18 cellular contexts compared by ENCODE assay signal in genomic region chr13:99973786-99974185, GRCh38. TPM values are rescaled to one million over a fixed set of nuclear protein-coding genes. Genes with fewer than 3 reads are reported as not detected.
DNase-seq lines count a peak whose midpoint lies in the region; ATAC-seq and TF ChIP-seq lines count a peak whose summit lies in the region.
"Had no signal": no experiment of that assay in that cellular context is flagged by ENCODE, and none has a peak within 500 bp of the region (broad histone marks: within the 10 kb centered on the region; RNA-seq: fewer than 3 reads in every experiment).

No MANE protein-coding gene starts in this region.

- no peak overlapping the region for H2AK5ac ChIP-seq in H9 (ENCODE audit: insufficient read length, low read length)

- no peak for DNase-seq in activated T-cell treated with anti-CD3 and anti-CD28 coated beads, Interleukin-2, amount 50 U/mL, for 72 hours
- DNase-seq in activated T-cell treated with anti-CD3 and anti-CD28 coated beads, Interleukin-2, amount 50 U/mL, for 48 hours: no peak
- DNase-seq in H9 (no peak), WTC11 (ENCODE audit: low spot score) (no peak), neural progenitor cell (ENCODE audit: low spot score) (no peak), transverse colon (no peak), D341Med (ENCODE audit: low spot score) (no peak)
- no peak for DNase-seq in stimulated activated CD4-positive, alpha-beta T cell treated with anti-CD3 and anti-CD28 coated beads, Interleukin-2, amount 100 ng/mL, for 48 hours
- DNase-seq: DMS153; MV-4-11; NCI-H1417; NCI-H187 treated with DMSO at 0.1 percent for 48 hours; NK-92 treated with Interleukin-12 subunit alpha and Interleukin-12 subunit beta, amount 100 ng/mL, for 24 hours; SHP77 treated with DMSO at 0.1 percent for 48 hours had no signal

- H4K20me1 ChIP-seq in H9 (ENCODE audit: control insufficient read depth, insufficient read depth, insufficient read length) (no peaks in the 10 kb centered on the region), neural progenitor cell (ENCODE audit: low read depth) (peaks cover 86% of the 10 kb centered on the region)

- in situ Hi-C loops in transverse colon (cut with MboI; ENCODE audit: low pct_ligation_motif_present in 1 of 4, low pct_unique_long_range_greater_than_20kb in 1 of 4, low sequenced_read_pairs in 3 of 4): no loop called here

- H3K9me3 Mint-ChIP-seq in activated T-cell treated with anti-CD3 and anti-CD28 coated beads, Interleukin-2, amount 50 U/mL, for 72 hours: no peaks in the 10 kb centered on the region
- H3K9me3 Mint-ChIP-seq in H9 (peaks cover 7% of the 10 kb centered on the region in 2 experiments; a peak in 4 of 5 replicates), WTC11 (no peaks in the 10 kb centered on the region), neural progenitor cell (peaks cover 9% of the 10 kb centered on the region)

- H2BK120ac ChIP-seq in H9 (ENCODE audit: low read depth, low read length, poor library complexity, severe bottlenecking): no peak overlapping the region

- H4K91ac ChIP-seq in H9 (ENCODE audit: insufficient read length, low read depth, low read length): no peak overlapping the region

- H3K9ac ChIP-seq in H9 (ENCODE audit: extremely low read depth, insufficient read length, low read length): no peak overlapping the region
- H3K9ac ChIP-seq in neural progenitor cell: no peak overlapping the region
- H3K9ac ChIP-seq: BLaER1 had no signal

- no peak overlapping the region for H2BK12ac ChIP-seq in H9 (ENCODE audit: insufficient read length, low read depth, low read length)

- H3K79me1 ChIP-seq in H9 (ENCODE audit: insufficient read depth, low read depth, low read length, poor library complexity, severe bottlenecking): no peaks in the 10 kb centered on the region

- H3K27me3 ChIP-seq in H9 (ENCODE audit: insufficient read depth, low read length) (peaks cover 4% of the 10 kb centered on the region; the same call in 1 of the 2 replicates), neural progenitor cell (peaks cover 66% of the 10 kb centered on the region), transverse colon (peaks cover 97% of the 10 kb centered on the region)

- POLR2A ChIA-PET in WTC11 (lab: Charles Lee): interaction anchor here (0.6 to 1.8 kb wide), 10 partner anchors 9 to 287 kb away, joined by 3 to 7 read pairs (median 4); no protein-coding TSS in a partner anchor

- no peak overlapping the region for H3K4me3 Mint-ChIP-seq in activated T-cell treated with anti-CD3 and anti-CD28 coated beads, Interleukin-2, amount 50 U/mL, for 72 hours
- H3K4me3 Mint-ChIP-seq in H9 (peak overlapping the region; percentile 14 to 91; a peak in 4 of 5 replicates), WTC11 (peak overlapping the region; percentile 81), neural progenitor cell (peak overlapping the region; percentile 89)

- H3K9me3 ChIP-seq in H9 (ENCODE audit: control insufficient read depth, low read depth, low read length) (no peaks in the 10 kb centered on the region), neural progenitor cell (ENCODE audit: low read depth) (no peaks in the 10 kb centered on the region), transverse colon (no peaks in the 10 kb centered on the region)

- H3K27ac ChIP-seq in H9 (ENCODE audit: insufficient read length, low read depth, low read length) (no peak overlapping the region), neural progenitor cell (no peak overlapping the region), transverse colon (no peak overlapping the region)
- H3K27ac ChIP-seq: BLaER1 had no signal

- H3K36me3 ChIP-seq in neural progenitor cell (no peaks in the 10 kb centered on the region), transverse colon (no peaks in the 10 kb centered on the region)
- H3K36me3 ChIP-seq: BLaER1 had no signal

- H2BK5ac ChIP-seq in H9 (ENCODE audit: insufficient read length, low read length): no peak overlapping the region

- TF ChIP-seq POLR2A in transverse colon (IDR thresholded peaks at IDR 0.05): no peak

- H3F3A ChIP-seq in neural progenitor cell (ENCODE audit: low read depth): peaks cover 92% of the 10 kb centered on the region

- peaks cover 88% of the 10 kb centered on the region for H3K27me3 Mint-ChIP-seq in activated T-cell treated with anti-CD3 and anti-CD28 coated beads, Interleukin-2, amount 50 U/mL, for 72 hours (ENCODE audit: low read depth)
- H3K27me3 Mint-ChIP-seq in H9 (ENCODE audit: low read depth) (peaks cover 39% of the 10 kb centered on the region), WTC11 (ENCODE audit: low read depth) (peaks cover 26% of the 10 kb centered on the region), neural progenitor cell (ENCODE audit: insufficient read depth, low read depth) (peaks cover 20% of the 10 kb centered on the region)

- H3K4me3 ChIP-seq in neural progenitor cell (peak overlapping the region; percentile 26), transverse colon (no peak overlapping the region)
- H3K4me3 ChIP-seq: BLaER1, K562 had no signal

- CTCF ChIA-PET in WTC11 (lab: Charles Lee): interaction anchor here (0.7 to 2.1 kb wide), 11 partner anchors 14 to 541 kb away, joined by 3 to 8 read pairs (median 4); partner anchors contain the start of gene PCCA

- intact Hi-C loops in transverse colon (cut with DNase I; ENCODE audit: low total_unique reads): no loop called here

- H3K4ac ChIP-seq in H9 (ENCODE audit: low read depth, low read length): no peak overlapping the region

- H4K5ac ChIP-seq in H9 (ENCODE audit: insufficient read length, low read depth, low read length): no peak overlapping the region

- H3T11ph ChIP-seq in H9 (ENCODE audit: low read length): no peak overlapping the region

- ATAC-seq in activated T-cell treated with anti-CD3 and anti-CD28 coated beads, Interleukin-2, amount 50 U/mL, for 72 hours (replicated peaks in 1 of 2): no peak
- ATAC-seq in WTC11: no peak
- ATAC-seq: K562 had no signal

- peak overlapping the region; percentile 26 for H3K27ac Mint-ChIP-seq in activated T-cell treated with anti-CD3 and anti-CD28 coated beads, Interleukin-2, amount 50 U/mL, for 72 hours
- H3K27ac Mint-ChIP-seq in H9 (peak overlapping the region in 2 of 3 experiments; percentile 48 to 90; a peak in 3 of 7 replicates), WTC11 (peak overlapping the region; percentile 99), neural progenitor cell (no peak overlapping the region)

- H3K4me1 ChIP-seq in H9 (ENCODE audit: insufficient read depth, low read length) (peaks cover 10% of the 10 kb centered on the region; the same call in 1 of the 2 replicates), neural progenitor cell (peaks cover 53% of the 10 kb centered on the region), transverse colon (peaks cover 10 to 36% (median 25%) of the 10 kb centered on the region in 4 donors)
- H3K4me1 ChIP-seq: BLaER1 had no signal

- TF ChIP-seq CTCF in H9 (conservative IDR thresholded peaks at IDR 0.05) (no peak), WTC11 (IDR thresholded peaks at IDR 0.05) (no peak), neural progenitor cell (IDR thresholded peaks at IDR 0.05) (no peak), transverse colon (IDR thresholded peaks at IDR 0.05) (no peak)

- no peak overlapping the region for H3K23ac ChIP-seq in H9 (ENCODE audit: insufficient read length, low read depth, low read length)

- H3K4me1 Mint-ChIP-seq in activated T-cell treated with anti-CD3 and anti-CD28 coated beads, Interleukin-2, amount 50 U/mL, for 72 hours (ENCODE audit: low read depth): peaks cover 24% of the 10 kb centered on the region
- H3K4me1 Mint-ChIP-seq in H9 (peaks cover 64 to 66% of the 10 kb centered on the region in 2 experiments), WTC11 (peaks cover 65% of the 10 kb centered on the region), neural progenitor cell (peaks cover 56% of the 10 kb centered on the region)

- H3K4me2 ChIP-seq in H9 (ENCODE audit: insufficient read depth, insufficient read length, low read length): peak overlapping the region; percentile 29
- H3K4me2 ChIP-seq in neural progenitor cell: peak overlapping the region; percentile 79
- H3K4me2 ChIP-seq: BLaER1 had no signal

- no peak overlapping the region for H2AFZ ChIP-seq in H9 (ENCODE audit: low read length)
- no peak overlapping the region for H2AFZ ChIP-seq in neural progenitor cell (replicated peaks)

- WGBS in H9 (ENCODE audit: extremely low coverage, insufficient read length, low lambda C conversion rate): no CpG with 5 or more reads among the region's 6 CpGs
- WGBS in transverse colon (ENCODE audit: low coverage in 1 of 2), 2 donors: 12 to 17% methylated on average over 6 of the region's 6 CpGs

- H2BK20ac ChIP-seq in H9 (ENCODE audit: low read depth, low read length, poor library complexity, severe bottlenecking): no peak overlapping the region

- no peak overlapping the region for H3K18ac ChIP-seq in H9 (ENCODE audit: insufficient read length, low read depth, low read length)

- peaks cover 9 to 13% of the 10 kb centered on the region in 2 donors for H3K36me3 Mint-ChIP-seq in activated T-cell treated with anti-CD3 and anti-CD28 coated beads, Interleukin-2, amount 50 U/mL, for 72 hours (ENCODE audit: insufficient read depth in 2 of 2)
- H3K36me3 Mint-ChIP-seq in H9 (ENCODE audit: insufficient read depth in 1 of 3, low read depth in 3 of 3): peaks cover 11 to 13% (median 12%) of the 10 kb centered on the region in 3 experiments
- H3K36me3 Mint-ChIP-seq in WTC11: peaks cover 10% of the 10 kb centered on the region
- H3K36me3 Mint-ChIP-seq in neural progenitor cell: peaks cover 13% of the 10 kb centered on the region

- no peak overlapping the region for H4K8ac ChIP-seq in H9 (replicated peaks; ENCODE audit: insufficient read length, low read depth, low read length)

- no peak for TF ChIP-seq EP300 in transverse colon (IDR thresholded peaks at IDR 0.05; ENCODE audit: low read depth)

- no peak overlapping the region for H3K14ac ChIP-seq in H9 (ENCODE audit: insufficient read depth, low read length)

- no peak overlapping the region for H3K56ac ChIP-seq in H9 (ENCODE audit: insufficient read length, low read depth, low read length)

- H3K23me2 ChIP-seq in H9 (ENCODE audit: insufficient read length, low read depth, low read length, poor library complexity, severe bottlenecking): peaks cover 37% of the 10 kb centered on the region

- H2BK15ac ChIP-seq in H9 (ENCODE audit: low read depth, low read length): no peak overlapping the region

- H3K79me2 ChIP-seq in H9 (ENCODE audit: insufficient read depth, low read length): peaks cover 10% of the 10 kb centered on the region; the same call in 1 of the 2 replicates
- H3K79me2 ChIP-seq in neural progenitor cell (ENCODE audit: low read depth): peaks cover 88% of the 10 kb centered on the region

TF ChIP-seq in WTC11, 78 proteins besides CTCF, POLR2A, EP300 and RAD21:
- no peak for TF ChIP-seq ATF1 (CRISPR knock-in tag; IDR thresholded peaks at IDR 0.05)

RNA-seq across cellular contexts. Expression of gene ZIC5, which starts 2.2 kb away (rescaled TPM):
- total RNA-seq in activated T-cell treated with anti-CD3 and anti-CD28 coated beads, Interleukin-2, amount 50 U/mL, for 72 hours: not detected
- 51.9 and 52.6 TPM in 2 replicates for total RNA-seq in H9 (2021)
- total RNA-seq in WTC11 (2021): 46.4 to 51.6 TPM (median 51.1 TPM) in 3 replicates
- 29.0 and 35.7 TPM in 2 replicates for total RNA-seq in neural progenitor cell (ENCODE audit: low replicate concordance)
- total RNA-seq in transverse colon: not detected
- total RNA-seq: OCI-LY7, RPMI7951 had no signal

RNA-seq across cellular contexts. Expression of gene ZIC2, which starts 7.8 kb away (rescaled TPM):
- total RNA-seq in activated T-cell treated with anti-CD3 and anti-CD28 coated beads, Interleukin-2, amount 50 U/mL, for 72 hours: under 1 TPM in 1 of 2 donors, not detected in 1; 0.25 TPM
- total RNA-seq in H9 (2021) (426 and 454 TPM in 2 replicates), WTC11 (2021) (344 to 379 TPM (median 376 TPM) in 3 replicates), neural progenitor cell (ENCODE audit: low replicate concordance) (52.4 and 87.3 TPM in 2 replicates), transverse colon (not detected)
- total RNA-seq: OCI-LY7 had no signal

Comparison
In these comparisons a context has a peak if more than half of its experiments do, and no peak if none do; other contexts are left out.
1. H3K4me3 Mint-ChIP-seq: peak in H9 (2 of 2), WTC11 (single experiment) and neural progenitor cell (single experiment); none in activated T-cell treated with anti-CD3 and anti-CD28 coated beads, Interleukin-2, amount 50 U/mL, for 72 hours (0 of 2).
2. RNA of gene ZIC5, which starts 2.2 kb away (total RNA-seq): 51.9 to 52.6 TPM in H9, 46.4 to 51.6 TPM in WTC11 and 29.0 to 35.7 TPM in neural progenitor cell; not detected in activated T-cell treated with anti-CD3 and anti-CD28 coated beads, Interleukin-2, amount 50 U/mL, for 72 hours and not detected in transverse colon; every median in the first group is over 10 times any median in the second.
3. RNA of gene ZIC2, which starts 7.8 kb away (total RNA-seq): 426 to 454 TPM in H9, 344 to 379 TPM in WTC11 and 52.4 to 87.3 TPM in neural progenitor cell; 0.25 TPM in activated T-cell treated with anti-CD3 and anti-CD28 coated beads, Interleukin-2, amount 50 U/mL, for 72 hours and not detected in transverse colon; every median in the first group is over 10 times any median in the second.